In the genomic region with DNA sequence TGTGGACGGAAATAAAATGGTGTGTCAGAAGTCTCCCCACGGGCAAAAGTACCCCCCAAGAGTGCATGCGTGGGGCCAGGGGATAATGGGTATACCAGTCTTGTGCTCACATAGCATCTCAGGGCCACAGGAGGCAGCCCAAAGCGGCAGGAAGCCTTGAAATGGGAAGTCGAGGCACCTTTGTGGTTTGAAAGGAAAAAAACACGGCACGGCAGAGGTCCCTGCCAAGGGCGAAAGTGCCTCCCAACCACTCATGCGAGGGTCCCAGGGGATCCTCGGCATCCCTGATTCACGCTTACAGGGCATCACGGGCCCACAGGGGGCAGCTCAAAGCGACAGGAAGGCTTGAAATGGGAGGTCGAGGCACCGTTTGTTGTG, we compare ENCODE assay signal across 19 cellular contexts.
DNase-seq lines count a peak whose midpoint lies in the region; ATAC-seq, FAIRE-seq and TF ChIP-seq lines count a peak whose summit lies in the region.
"Had no signal": no experiment of that assay in that cellular context is flagged by ENCODE, and none has a peak within 500 bp of the region (broad histone marks: within the 10 kb centered on the region; RNA-seq: fewer than 3 reads in every experiment).

No MANE protein-coding gene starts in this region.

- intact Hi-C loops in right lobe of liver (cut with DNase I) (no loop called here), HepG2 (cut with micrococcal nuclease; ENCODE audit: unreplicated experiment) (no loop called here), aorta (cut with DNase I) (no loop called here), uterus (cut with DNase I; ENCODE audit: low total_unique reads) (no loop called here)

- no peak overlapping the region for H3K9ac ChIP-seq in HepG2 (ENCODE audit: insufficient read depth, low read depth, low read length)

- POLR2A ChIA-PET in HepG2 (lab: Yijun Ruan, JAX), result no interaction called here

- TF ChIP-seq CTCF in right lobe of liver (IDR thresholded peaks at IDR 0.05), result no peak
- TF ChIP-seq CTCF in HepG2 (CRISPR knock-in tag; IDR thresholded peaks at IDR 0.05), result no peak
- TF ChIP-seq CTCF in GM13977 (IDR thresholded peaks at IDR 0.05; ENCODE audit: extremely low read depth, insufficient read depth, missing control alignments), result no peak
- TF ChIP-seq CTCF in uterus (IDR thresholded peaks at IDR 0.05), result no peak

- FAIRE-seq in HepG2 (lab: Jason Lieb, UNC), result no peak
- FAIRE-seq: A204.1, H1, HTR-8/SVneo had no signal

- no peaks in the 10 kb centered on the region for H3K27me3 Mint-ChIP-seq in activated naive CD8-positive, alpha-beta T cell treated with anti-CD3 and anti-CD28 coated beads, Interleukin-2, amount 50 U/mL, for 24 hours
- H3K27me3 Mint-ChIP-seq: CD4-positive, alpha-beta memory T cell had no signal

- H3K9me3 Mint-ChIP-seq in activated naive CD8-positive, alpha-beta T cell treated with anti-CD3 and anti-CD28 coated beads, Interleukin-2, amount 50 U/mL, for 24 hours, result peaks cover 19% of the 10 kb centered on the region

- H3K27me3 ChIP-seq in right lobe of liver (no peaks in the 10 kb centered on the region), HepG2 (ENCODE audit: control insufficient read depth in 1 of 2, insufficient read depth in 2 of 2, low read length in 2 of 2) (no peaks in the 10 kb centered on the region), aorta (ENCODE audit: control insufficient read depth in 1 of 2, insufficient read depth in 2 of 2, low read length in 1 of 2) (no peaks in the 10 kb centered on the region), uterus (no peaks in the 10 kb centered on the region)
- H3K27me3 ChIP-seq: BE2C had no signal

- no peak for ATAC-seq in right lobe of liver
- ATAC-seq in HepG2, result no peak
- no peak for ATAC-seq in left lobe of liver
- ATAC-seq in aorta (ENCODE audit: low FRiP score), result no peak
- no peak for ATAC-seq in activated naive CD8-positive, alpha-beta T cell treated with anti-CD3 and anti-CD28 coated beads, Interleukin-2, amount 50 U/mL, for 24 hours
- no peak for ATAC-seq in HG03457 (IDR thresholded peaks at IDR 0.05; ENCODE audit: unreplicated experiment)

- CTCF ChIA-PET in HepG2 (lab: Yijun Ruan, JAX; ENCODE audit: low intra/inter-chr PET ratio, low total read pairs), result no interaction called here

- no peaks in the 10 kb centered on the region for H3K36me3 ChIP-seq in right lobe of liver
- no peaks in the 10 kb centered on the region for H3K36me3 ChIP-seq in HepG2 (replicated peaks in 1 of 2; ENCODE audit: control insufficient read depth in 1 of 2, insufficient read depth in 2 of 2, low read length in 2 of 2)
- H3K36me3 ChIP-seq in aorta (ENCODE audit: control insufficient read depth in 1 of 2, insufficient read depth in 2 of 2, low read length in 1 of 2), result no peaks in the 10 kb centered on the region
- H3K36me3 ChIP-seq in uterus, result no peaks in the 10 kb centered on the region
- H3K36me3 ChIP-seq: BE2C had no signal

- no TSS peak for BruUV-seq in HepG2 (replicated peaks; lab: Mats Ljungman, UMichigan)

- TF ChIP-seq EP300 in HepG2 (IDR thresholded peaks at IDR 0.05; ENCODE audit: low read depth in 2 of 2, low read length in 2 of 2), result no peak
- no peak for TF ChIP-seq EP300 in HepG2 (CRISPR knock-in tag; IDR thresholded peaks at IDR 0.05; ENCODE audit: borderline replicate concordance)

- H2AFZ ChIP-seq in HepG2 (ENCODE audit: low read length), result no peak overlapping the region

- H3K4me1 Mint-ChIP-seq in activated naive CD8-positive, alpha-beta T cell treated with anti-CD3 and anti-CD28 coated beads, Interleukin-2, amount 50 U/mL, for 24 hours, result no peaks in the 10 kb centered on the region
- H3K4me1 Mint-ChIP-seq: CD4-positive, alpha-beta memory T cell had no signal

- no peak overlapping the region for H3K4me2 ChIP-seq in HepG2 (ENCODE audit: low read depth, low read length)

- no peaks in the 10 kb centered on the region for H3K4me1 ChIP-seq in right lobe of liver
- H3K4me1 ChIP-seq in HepG2 (ENCODE audit: insufficient read depth, low read length), result no peaks in the 10 kb centered on the region
- H3K4me1 ChIP-seq in aorta (ENCODE audit: control insufficient read depth in 1 of 2, insufficient read depth in 2 of 2, low read length in 2 of 2), result no peaks in the 10 kb centered on the region
- H3K4me1 ChIP-seq in uterus, result no peaks in the 10 kb centered on the region
- H3K4me1 ChIP-seq: BE2C had no signal

- no peak for TF ChIP-seq RAD21 in HepG2 (CRISPR knock-in tag; IDR thresholded peaks at IDR 0.05)

- H3K4me3 Mint-ChIP-seq in activated naive CD8-positive, alpha-beta T cell treated with anti-CD3 and anti-CD28 coated beads, Interleukin-2, amount 50 U/mL, for 24 hours, result no peak overlapping the region
- H3K4me3 Mint-ChIP-seq: CD4-positive, alpha-beta memory T cell; HFFc6 had no signal

- in situ Hi-C loops in HepG2 (cut with HindIII; ENCODE audit: extremely low pct_ligation_motif_present, low pct_unique_long_range_greater_than_20kb), result no loop called here
- in situ Hi-C loops in GM13977 (cut with MboI; ENCODE audit: low pct_unique_long_range_greater_than_20kb, low sequenced_read_pairs, unreplicated experiment), result no loop called here

- TF ChIP-seq POLR2A in right lobe of liver (IDR thresholded peaks at IDR 0.05), result no peak
- no peak for TF ChIP-seq POLR2A in HepG2 (IDR thresholded peaks at IDR 0.05; ENCODE audit: insufficient read depth in 1 of 2, low read depth in 2 of 2, low read length in 2 of 2)
- no peak for TF ChIP-seq POLR2A in uterus (IDR thresholded peaks at IDR 0.05)

- no peak overlapping the region for H3K4me3 ChIP-seq in right lobe of liver
- no peak overlapping the region for H3K4me3 ChIP-seq in HepG2 (replicated peaks in 1 of 3; ENCODE audit: insufficient read depth in 1 of 3, low read depth in 2 of 3, low read length in 3 of 3)
- no peak overlapping the region for H3K4me3 ChIP-seq in aorta (ENCODE audit: low read length in 2 of 2)
- H3K4me3 ChIP-seq in uterus, result no peak overlapping the region

- DNase-seq in right lobe of liver, result peak in 2 of 3 donors; percentile 7 to 25
- DNase-seq in HepG2 (ENCODE audit: low spot score), result no peak
- DNase-seq in GM13977 (ENCODE audit: low spot score), result peak; percentile 1
- peak; percentile 19 for DNase-seq in left lobe of liver (ENCODE audit: low spot score)
- peak; percentile 18 to 40 for DNase-seq in aorta
- DNase-seq in activated naive CD8-positive, alpha-beta T cell treated with anti-CD3 and anti-CD28 coated beads, Interleukin-2, amount 50 U/mL, for 24 hours, result no peak
- DNase-seq in uterus, result no peak
- DNase-seq: BE2C; CD4-positive, alpha-beta memory T cell; COR-L47; DND-41; GDM1; HCEC 1CT; HFFc6 had no signal

- H4K20me1 ChIP-seq in HepG2 (ENCODE audit: insufficient read depth, low read length), result no peaks in the 10 kb centered on the region

- no peaks in the 10 kb centered on the region for H3K36me3 Mint-ChIP-seq in activated naive CD8-positive, alpha-beta T cell treated with anti-CD3 and anti-CD28 coated beads, Interleukin-2, amount 50 U/mL, for 24 hours (ENCODE audit: low read depth)
- H3K36me3 Mint-ChIP-seq: CD4-positive, alpha-beta memory T cell had no signal

- 50% methylated on average over 8 of the region's 15 CpGs for WGBS in right lobe of liver (ENCODE audit: insufficient coverage, low coverage, low lambda C conversion rate, missing lambda C conversion rate)
- WGBS in HepG2 (ENCODE audit: low lambda C conversion rate), result 37% methylated on average over 7 of the region's 15 CpGs
- 67 to 74% methylated on average over 15 of the region's 15 CpGs for WGBS in aorta, 2 donors

- no peaks in the 10 kb centered on the region for H3K79me2 ChIP-seq in HepG2 (ENCODE audit: insufficient read depth, low read length)

- H3K27ac ChIP-seq in right lobe of liver, result no peak overlapping the region
- H3K27ac ChIP-seq in HepG2 (ENCODE audit: extremely low read length, insufficient read depth, low read length), result no peak overlapping the region
- H3K27ac ChIP-seq in aorta (ENCODE audit: low read depth in 1 of 2, low read length in 2 of 2), result no peak overlapping the region
- no peak overlapping the region for H3K27ac ChIP-seq in uterus
- H3K27ac ChIP-seq: C4-2B had no signal

- H3K27ac Mint-ChIP-seq in activated naive CD8-positive, alpha-beta T cell treated with anti-CD3 and anti-CD28 coated beads, Interleukin-2, amount 50 U/mL, for 24 hours, result no peak overlapping the region
- H3K27ac Mint-ChIP-seq: CD4-positive, alpha-beta memory T cell; HFFc6 had no signal

- no peaks in the 10 kb centered on the region for H3K9me3 ChIP-seq in right lobe of liver
- H3K9me3 ChIP-seq in HepG2 (ENCODE audit: low read length), result peaks cover 74% of the 10 kb centered on the region
- peaks cover 6% of the 10 kb centered on the region for H3K9me3 ChIP-seq in aorta (ENCODE audit: control insufficient read depth, low read length)
- H3K9me3 ChIP-seq in uterus, result peaks cover 0 to 8% of the 10 kb centered on the region in 2 donors
- H3K9me3 ChIP-seq: BE2C had no signal

TF ChIP-seq in HepG2, 621 proteins besides CTCF, POLR2A, EP300 and RAD21 (continues in another document):
- TF ChIP-seq SYNCRIP (IDR thresholded peaks at IDR 0.05; ENCODE audit: insufficient read depth, low read depth, low read length) (no peak), NCOA1 (CRISPR knock-in tag; IDR thresholded peaks at IDR 0.05) (no peak), SCMH1 (CRISPR knock-in tag; IDR thresholded peaks at IDR 0.05; ENCODE audit: borderline replicate concordance) (no peak), ZNF235 (CRISPR knock-in tag; IDR thresholded peaks at IDR 0.05; ENCODE audit: borderline replicate concordance) (no peak)
- TF ChIP-seq, protein P1, sequence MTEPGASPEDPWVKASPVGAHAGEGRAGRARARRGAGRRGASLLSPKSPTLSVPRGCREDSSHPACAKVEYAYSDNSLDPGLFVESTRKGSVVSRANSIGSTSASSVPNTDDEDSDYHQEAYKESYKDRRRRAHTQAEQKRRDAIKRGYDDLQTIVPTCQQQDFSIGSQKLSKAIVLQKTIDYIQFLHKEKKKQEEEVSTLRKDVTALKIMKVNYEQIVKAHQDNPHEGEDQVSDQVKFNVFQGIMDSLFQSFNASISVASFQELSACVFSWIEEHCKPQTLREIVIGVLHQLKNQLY (CRISPR knock-in tag; IDR thresholded peaks at IDR 0.05), result no peak

Comparison
In these comparisons a context has a peak if more than half of its experiments do, and no peak if none do; other contexts are left out.
1. DNase-seq: peak in right lobe of liver (2 of 3), GM13977 (single experiment), left lobe of liver (single experiment) and aorta (2 of 2); none in HepG2 (single experiment), activated naive CD8-positive, alpha-beta T cell treated with anti-CD3 and anti-CD28 coated beads, Interleukin-2, amount 50 U/mL, for 24 hours (single experiment) and uterus (0 of 2).